ENCODE assay signal across 8 cellular contexts in genomic region chr17:50094243-50094752, GRCh38.
DNase-seq lines count a peak whose midpoint lies in the region; ATAC-seq lines count a peak whose summit lies in the region.

No MANE protein-coding gene starts in this region.

- H3K36me3 Mint-ChIP-seq in central memory CD8-positive, alpha-beta T cell (ENCODE audit: insufficient read depth), result peaks cover 23% of the 10 kb centered on the region

- ATAC-seq in HG02852 (IDR thresholded peaks at IDR 0.05; ENCODE audit: unreplicated experiment), result peak; percentile 30
- ATAC-seq in central memory CD8-positive, alpha-beta T cell (replicated peaks; ENCODE audit: extremely low read depth, poor library complexity, severe bottlenecking), result peak; percentile 61
- ATAC-seq in GM19351 (IDR thresholded peaks at IDR 0.05; ENCODE audit: unreplicated experiment), result no peak

- H3K27me3 Mint-ChIP-seq in central memory CD8-positive, alpha-beta T cell, result no peaks in the 10 kb centered on the region

- H3K9me3 Mint-ChIP-seq in central memory CD8-positive, alpha-beta T cell, result no peaks in the 10 kb centered on the region

- peak overlapping the region; percentile 94 for H3K4me3 Mint-ChIP-seq in central memory CD8-positive, alpha-beta T cell

- peak overlapping the region; percentile 93 for H3K27ac Mint-ChIP-seq in central memory CD8-positive, alpha-beta T cell (ENCODE audit: low read depth)

- peaks cover 49% of the 10 kb centered on the region for H3K4me1 Mint-ChIP-seq in central memory CD8-positive, alpha-beta T cell

- DNase-seq in DMS 273 treated with DMSO at 0.1 percent for 48 hours (lab: John Stamatoyannopoulos, UW) (peak; percentile 63), NCI-H2227 (lab: John Stamatoyannopoulos, UW; ENCODE audit: unreplicated experiment) (peak; percentile 94), islet precursor cell (peak; percentile 94)
- DNase-seq in activated CD4-positive, CD25-positive, alpha-beta regulatory T cell (lab: John Stamatoyannopoulos, UW), result peak; percentile 71 to 93 (median 82)
- DNase-seq in central memory CD8-positive, alpha-beta T cell (ENCODE audit: low spot score in 2 of 2), result peak; percentile 83 to 95
- DNase-seq in stimulated activated CD4-positive, alpha-beta T cell treated with anti-CD3 and anti-CD28 coated beads, Interleukin-12 subunit alpha, Interleukin-12 subunit beta, amount 100 ng/mL, for 24 hours (ENCODE audit: low read depth in 2 of 2), result peak; percentile 74 to 95
